Comparison of ENCODE assay signal across 12 cellular contexts in genomic region chr15:74863239-74864056, GRCh38. TPM values are rescaled to one million over a fixed set of nuclear protein-coding genes. Genes with fewer than 3 reads are reported as not detected.
DNase-seq lines count a peak whose midpoint lies in the region; ATAC-seq, FAIRE-seq and TF ChIP-seq lines count a peak whose summit lies in the region.
"Had no signal": no experiment of that assay in that cellular context is flagged by ENCODE, and none has a peak within 500 bp of the region (broad histone marks: within the 10 kb centered on the region; RNA-seq: fewer than 3 reads in every experiment).

No MANE protein-coding gene starts in this region.

- peaks cover 9% of the 10 kb centered on the region; the same call in 1 of the 2 replicates for H3K4me1 ChIP-seq in Panc1 (ENCODE audit: control insufficient read depth, insufficient read depth, low read length)

- no peaks in the 10 kb centered on the region for H3K27me3 ChIP-seq in Panc1 (ENCODE audit: control insufficient read depth, insufficient read depth, low read length)

- TF ChIP-seq CTCF in Panc1 (IDR thresholded peaks at IDR 0.05): no peak
- TF ChIP-seq CTCF in chondrocyte (IDR thresholded peaks at IDR 0.05): no peak

- in situ Hi-C loops in Caki2 (cut with HindIII; ENCODE audit: low pct_unique_long_range_greater_than_20kb, low sequenced_read_pairs) (no loop called here), Panc1 (cut with HindIII; ENCODE audit: low pct_unique_long_range_greater_than_20kb, low sequenced_read_pairs) (no loop called here)

- no TSS peak for BruUV-seq in Panc1 (replicated peaks; lab: Mats Ljungman, UMichigan)

- intact Hi-C loops in Panc1 (cut with micrococcal nuclease; ENCODE audit: unreplicated experiment): no loop called here

- H3K36me3 ChIP-seq in Panc1 (ENCODE audit: control insufficient read depth, insufficient read depth, low read length): no peaks in the 10 kb centered on the region
- H3K36me3 ChIP-seq: prostate gland had no signal

- peak overlapping the region; percentile 14 for H3K27ac Mint-ChIP-seq in chondrocyte (ENCODE audit: unreplicated experiment)
- peak overlapping the region; percentile 73 to 74 for H3K27ac Mint-ChIP-seq in natural killer cell treated with Interleukin-12 subunit alpha and Interleukin-12 subunit beta and Interleukin-15 and Interleukin-18, amount 100 ng/mL, for 72 hours

- no peak overlapping the region for H3K4me3 ChIP-seq in Panc1 (ENCODE audit: low read depth in 2 of 2, low read length in 2 of 2)
- H3K4me3 ChIP-seq: prostate gland had no signal

- no peaks in the 10 kb centered on the region for H3K27me3 Mint-ChIP-seq in chondrocyte (ENCODE audit: low read depth)
- no peaks in the 10 kb centered on the region for H3K27me3 Mint-ChIP-seq in natural killer cell treated with Interleukin-12 subunit alpha and Interleukin-12 subunit beta and Interleukin-15 and Interleukin-18, amount 100 ng/mL, for 72 hours

- peaks cover 2% of the 10 kb centered on the region for H3K36me3 Mint-ChIP-seq in chondrocyte (ENCODE audit: low read depth)
- peaks cover 4% of the 10 kb centered on the region for H3K36me3 Mint-ChIP-seq in natural killer cell treated with Interleukin-12 subunit alpha and Interleukin-12 subunit beta and Interleukin-15 and Interleukin-18, amount 100 ng/mL, for 72 hours

- H3K27ac ChIP-seq in Panc1 (ENCODE audit: low read length): 0 out of 2 replicates have a peak overlapping the region, but pooled peaks have one; percentile 9
- H3K27ac ChIP-seq: prostate gland had no signal

- no peak; the same call in 1 of the 2 replicates for TF ChIP-seq POLR2A in GM12892 (IDR thresholded peaks at IDR 0.05; ENCODE audit: low read depth, low read length)

- CTCF ChIA-PET in Panc1 (lab: Charles Lee): no interaction called here

- no peaks in the 10 kb centered on the region for H3K9me3 ChIP-seq in Panc1 (ENCODE audit: control insufficient read depth, insufficient read depth, low read depth, low read length)
- H3K9me3 ChIP-seq: prostate gland had no signal

- DNase-seq in Caki2 (ENCODE audit: low read depth) (peak; percentile 69), Panc1 (ENCODE audit: low read depth, low spot score) (peak; percentile 53), chondrocyte (ENCODE audit: low spot score) (no peak), GM12892 (ENCODE audit: insufficient read length) (no peak), NCI-H2171 treated with DMSO at 0.1 percent for 48 hours (lab: John Stamatoyannopoulos, UW) (no peak), mucosa of gallbladder (ENCODE audit: low spot score) (no peak)
- DNase-seq in natural killer cell treated with Interleukin-12 subunit alpha and Interleukin-12 subunit beta and Interleukin-15 and Interleukin-18, amount 100 ng/mL, for 72 hours (ENCODE audit: low spot score): no peak
- DNase-seq: hippocampal formation; NCI-H1417; stimulated activated CD8-positive, alpha-beta memory T cell treated with anti-CD3 and anti-CD28 coated beads, Interleukin-4, amount 100 ng/mL, for 48 hours had no signal

- FAIRE-seq in GM12892 (lab: Jason Lieb, UNC): no peak

- POLR2A ChIA-PET in Panc1 (lab: Charles Lee): interaction anchor here (0.5 kb wide), 1 partner anchor 94 kb away, joined by 5 read pairs; no protein-coding TSS in a partner anchor

- peaks cover 49% of the 10 kb centered on the region for H3K4me1 Mint-ChIP-seq in chondrocyte (ENCODE audit: low read depth)
- H3K4me1 Mint-ChIP-seq in natural killer cell treated with Interleukin-12 subunit alpha and Interleukin-12 subunit beta and Interleukin-15 and Interleukin-18, amount 100 ng/mL, for 72 hours (ENCODE audit: low read depth in 2 of 2): peaks cover 48 to 55% of the 10 kb centered on the region in 2 donors

- no peaks in the 10 kb centered on the region for H3K9me3 Mint-ChIP-seq in chondrocyte (ENCODE audit: low read depth)
- no peaks in the 10 kb centered on the region for H3K9me3 Mint-ChIP-seq in natural killer cell treated with Interleukin-12 subunit alpha and Interleukin-12 subunit beta and Interleukin-15 and Interleukin-18, amount 100 ng/mL, for 72 hours

- ATAC-seq in Panc1 (peak; percentile 80), HG03565 (IDR thresholded peaks at IDR 0.05; ENCODE audit: unreplicated experiment) (no peak)
- peak; percentile 69 to 72 for ATAC-seq in natural killer cell treated with Interleukin-12 subunit alpha and Interleukin-12 subunit beta and Interleukin-15 and Interleukin-18, amount 100 ng/mL, for 72 hours

- no peak overlapping the region for H3K4me3 Mint-ChIP-seq in chondrocyte (ENCODE audit: unreplicated experiment)
- peak overlapping the region; percentile 37 for H3K4me3 Mint-ChIP-seq in natural killer cell treated with Interleukin-12 subunit alpha and Interleukin-12 subunit beta and Interleukin-15 and Interleukin-18, amount 100 ng/mL, for 72 hours

RNA-seq across cellular contexts. Expression of gene SCAMP2, which starts 9.7 kb away (rescaled TPM):
- 28.5 and 36.1 TPM in 2 replicates for total RNA-seq in Caki2 (2014; rRNA removed; shearing (Covaris generic); ENCODE audit: low replicate concordance)
- total RNA-seq in Panc1 (2021; ENCODE audit: unreplicated experiment) (121 TPM), chondrocyte (67.4 to 75.5 TPM (median 67.9 TPM) in 3 replicates), mucosa of gallbladder (110 TPM)
- 162 TPM for polyA plus RNA-seq in Panc1 (2012; ENCODE audit: insufficient read length)
- 100 to 1,000 TPM; 109 to 111 TPM for total RNA-seq in natural killer cell treated with Interleukin-12 subunit alpha and Interleukin-12 subunit beta and Interleukin-15 and Interleukin-18, amount 100 ng/mL, for 72 hours
- 52.0 TPM for polyA plus RNA-seq in GM12892 (2012; ENCODE audit: missing spikeins)

RNA-seq across cellular contexts. Expression of gene ULK3, which starts 20.5 kb away (rescaled TPM):
- 16.0 and 30.4 TPM in 2 replicates for total RNA-seq in Caki2 (2014; rRNA removed; shearing (Covaris generic); ENCODE audit: low replicate concordance)
- total RNA-seq in Panc1 (2021; ENCODE audit: unreplicated experiment) (73.3 TPM), chondrocyte (24.3 to 29.0 TPM (median 24.5 TPM) in 3 replicates), mucosa of gallbladder (42.1 TPM)
- 55.5 TPM for polyA plus RNA-seq in Panc1 (2012; ENCODE audit: insufficient read length)
- total RNA-seq in natural killer cell treated with Interleukin-12 subunit alpha and Interleukin-12 subunit beta and Interleukin-15 and Interleukin-18, amount 100 ng/mL, for 72 hours: 10 to 100 TPM; 39.1 to 74.7 TPM
- polyA plus RNA-seq in GM12892 (2012; ENCODE audit: missing spikeins): 25.0 TPM

RNA-seq across cellular contexts. Expression of gene MPI, which starts 26.4 kb away (rescaled TPM):
- total RNA-seq in Caki2 (2014; rRNA removed; shearing (Covaris generic); ENCODE audit: low replicate concordance): 117 and 132 TPM in 2 replicates
- total RNA-seq in Panc1 (2021; ENCODE audit: unreplicated experiment) (45.8 TPM), chondrocyte (27.6 to 29.2 TPM (median 28.2 TPM) in 3 replicates), mucosa of gallbladder (46.0 TPM)
- polyA plus RNA-seq in Panc1 (2012; ENCODE audit: insufficient read length): 80.7 TPM
- total RNA-seq in natural killer cell treated with Interleukin-12 subunit alpha and Interleukin-12 subunit beta and Interleukin-15 and Interleukin-18, amount 100 ng/mL, for 72 hours: 10 to 100 TPM; 43.6 to 46.8 TPM
- 73.3 TPM for polyA plus RNA-seq in GM12892 (2012; ENCODE audit: missing spikeins)

RNA-seq across cellular contexts. Expression of gene CPLX3, which starts 37.0 kb away (rescaled TPM):
- total RNA-seq in Caki2 (2014; rRNA removed; shearing (Covaris generic); ENCODE audit: low replicate concordance): not detected in 2 replicates
- not detected for total RNA-seq in Panc1 (2021; ENCODE audit: unreplicated experiment)
- polyA plus RNA-seq in Panc1 (2012; ENCODE audit: insufficient read length): not detected
- not detected in 3 replicates for total RNA-seq in chondrocyte
- 1 to 10 TPM in 1 of 2 donors, under 1 TPM in 1; 0.43 to 1.7 TPM for total RNA-seq in natural killer cell treated with Interleukin-12 subunit alpha and Interleukin-12 subunit beta and Interleukin-15 and Interleukin-18, amount 100 ng/mL, for 72 hours
- not detected for polyA plus RNA-seq in GM12892 (2012; ENCODE audit: missing spikeins)
- total RNA-seq in mucosa of gallbladder: not detected

RNA-seq across cellular contexts. Expression of gene FAM219B, which starts 43.2 kb away (rescaled TPM):
- 19.2 and 21.2 TPM in 2 replicates for total RNA-seq in Caki2 (2014; rRNA removed; shearing (Covaris generic); ENCODE audit: low replicate concordance)
- 68.6 TPM for total RNA-seq in Panc1 (2021; ENCODE audit: unreplicated experiment)
- polyA plus RNA-seq in Panc1 (2012; ENCODE audit: insufficient read length): 41.2 TPM
- 78.0 to 97.6 TPM (median 89.9 TPM) in 3 replicates for total RNA-seq in chondrocyte
- 10 to 100 TPM; 49.6 to 74.3 TPM for total RNA-seq in natural killer cell treated with Interleukin-12 subunit alpha and Interleukin-12 subunit beta and Interleukin-15 and Interleukin-18, amount 100 ng/mL, for 72 hours
- polyA plus RNA-seq in GM12892 (2012; ENCODE audit: missing spikeins): 29.8 TPM
- total RNA-seq in mucosa of gallbladder: 80.4 TPM

Comparison
In these comparisons a context has a peak if more than half of its experiments do, and no peak if none do; other contexts are left out.
1. DNase-seq: peak in Caki2 (single experiment) and Panc1 (single experiment); none in chondrocyte (single experiment), natural killer cell treated with Interleukin-12 subunit alpha and Interleukin-12 subunit beta and Interleukin-15 and Interleukin-18, amount 100 ng/mL, for 72 hours (single experiment), GM12892 (single experiment), NCI-H2171 treated with DMSO at 0.1 percent for 48 hours (single experiment) and mucosa of gallbladder (single experiment).